Comparison of ENCODE assay signal across 15 cellular contexts in genomic region chr14:33589334-33589733, GRCh38.
DNase-seq lines count a peak whose midpoint lies in the region; ATAC-seq and TF ChIP-seq lines count a peak whose summit lies in the region.
"Had no signal": no experiment of that assay in that cellular context is flagged by ENCODE, and none has a peak within 500 bp of the region (broad histone marks: within the 10 kb centered on the region; RNA-seq: fewer than 3 reads in every experiment).

No MANE protein-coding gene starts in this region.

- H3K36me3 ChIP-seq in HAP-1 (replicated peaks) = no peaks in the 10 kb centered on the region

- no peak overlapping the region for H3K4me3 ChIP-seq in HAP-1
- H3K4me3 ChIP-seq: coronary artery had no signal

- DNase-seq in ELR (ENCODE audit: low read depth) = peak; percentile 84
- DNase-seq in RKO (ENCODE audit: low spot score) = peak; percentile 52
- DNase-seq in omental fat pad (ENCODE audit: low spot score) = no peak
- DNase-seq in DMS79 treated with DMSO at 0.1 percent for 48 hours (lab: John Stamatoyannopoulos, UW) = no peak
- DNase-seq in T-helper 17 cell = no peak
- no peak for DNase-seq in HAP-1 (ENCODE audit: low spot score in 2 of 2)
- no peak for DNase-seq in islet precursor cell
- DNase-seq: activated CD8-positive, alpha-beta T cell treated with anti-CD3 and anti-CD28 coated beads, Interleukin-2, amount 10 ng/mL, durations not matched to agents 7 days and 5 days; activated naive CD4-positive, alpha-beta T cell treated with Interleukin-2 at 50 U/mL for 16 hours; NCI-H146 had no signal

- in situ Hi-C loops in HAP-1 (cut with MboI; ENCODE audit: low sequenced_read_pairs) = no loop called here

- H3K27me3 ChIP-seq in HAP-1 (ENCODE audit: low read depth) = no peaks in the 10 kb centered on the region; the same call in 1 of the 2 replicates

- no peak overlapping the region for H3K27ac Mint-ChIP-seq in T-helper 17 cell
- H3K27ac Mint-ChIP-seq: activated CD8-positive, alpha-beta T cell treated with anti-CD3 and anti-CD28 coated beads, Interleukin-2, amount 10 ng/mL, durations not matched to agents 7 days and 5 days; CD14-positive monocyte; memory B cell; stimulated activated memory B cell treated with anti-CD40 and anti-IgM and Interleukin-4, amounts not matched to agents 10 μg/mL and 1 μg/mL and 100 μg/mL, for 72 hours had no signal

- peaks cover 29% of the 10 kb centered on the region for H3K27me3 Mint-ChIP-seq in T-helper 17 cell
- H3K27me3 Mint-ChIP-seq: memory B cell; stimulated activated memory B cell treated with anti-CD40 and anti-IgM and Interleukin-4, amounts not matched to agents 10 μg/mL and 1 μg/mL and 100 μg/mL, for 72 hours had no signal

- no peaks in the 10 kb centered on the region for H3K4me1 ChIP-seq in HAP-1

- H3K9me3 ChIP-seq in T-helper 17 cell (ENCODE audit: control insufficient read depth, low read length, poor library complexity, severe bottlenecking) (no peaks in the 10 kb centered on the region), HAP-1 (no peaks in the 10 kb centered on the region)

- no peaks in the 10 kb centered on the region for H3K4me1 Mint-ChIP-seq in T-helper 17 cell
- H3K4me1 Mint-ChIP-seq: CD14-positive monocyte; memory B cell; stimulated activated memory B cell treated with anti-CD40 and anti-IgM and Interleukin-4, amounts not matched to agents 10 μg/mL and 1 μg/mL and 100 μg/mL, for 72 hours had no signal

- TF ChIP-seq CTCF in omental fat pad (IDR thresholded peaks at IDR 0.05) = no peak

- no peaks in the 10 kb centered on the region for H3K36me3 Mint-ChIP-seq in T-helper 17 cell (ENCODE audit: low read depth)
- H3K36me3 Mint-ChIP-seq: CD14-positive monocyte; memory B cell; stimulated activated memory B cell treated with anti-CD40 and anti-IgM and Interleukin-4, amounts not matched to agents 10 μg/mL and 1 μg/mL and 100 μg/mL, for 72 hours had no signal

- peak; percentile 93 for ATAC-seq in esophagus mucosa
- peak; percentile 89 for ATAC-seq in omental fat pad (ENCODE audit: low FRiP score)
- ATAC-seq in T-helper 17 cell = no peak
- ATAC-seq: activated CD8-positive, alpha-beta T cell treated with anti-CD3 and anti-CD28 coated beads, Interleukin-2, amount 10 ng/mL, durations not matched to agents 7 days and 5 days; stimulated activated memory B cell treated with anti-CD40 and anti-IgM and Interleukin-4, amounts not matched to agents 10 μg/mL and 1 μg/mL and 100 μg/mL, for 72 hours had no signal

- H3K4me3 Mint-ChIP-seq in T-helper 17 cell = no peak overlapping the region
- H3K4me3 Mint-ChIP-seq: activated CD8-positive, alpha-beta T cell treated with anti-CD3 and anti-CD28 coated beads, Interleukin-2, amount 10 ng/mL, durations not matched to agents 7 days and 5 days; CD14-positive monocyte; memory B cell; stimulated activated memory B cell treated with anti-CD40 and anti-IgM and Interleukin-4, amounts not matched to agents 10 μg/mL and 1 μg/mL and 100 μg/mL, for 72 hours had no signal

Comparison
In these comparisons a context has a peak if more than half of its experiments do, and no peak if none do; other contexts are left out.
1. DNase-seq: peak in ELR (single experiment) and RKO (single experiment); none in omental fat pad (single experiment), DMS79 treated with DMSO at 0.1 percent for 48 hours (single experiment), T-helper 17 cell (0 of 3), HAP-1 (0 of 2) and islet precursor cell (single experiment).